Comparison of ENCODE assay signal across 12 cellular contexts in the genomic region with DNA sequence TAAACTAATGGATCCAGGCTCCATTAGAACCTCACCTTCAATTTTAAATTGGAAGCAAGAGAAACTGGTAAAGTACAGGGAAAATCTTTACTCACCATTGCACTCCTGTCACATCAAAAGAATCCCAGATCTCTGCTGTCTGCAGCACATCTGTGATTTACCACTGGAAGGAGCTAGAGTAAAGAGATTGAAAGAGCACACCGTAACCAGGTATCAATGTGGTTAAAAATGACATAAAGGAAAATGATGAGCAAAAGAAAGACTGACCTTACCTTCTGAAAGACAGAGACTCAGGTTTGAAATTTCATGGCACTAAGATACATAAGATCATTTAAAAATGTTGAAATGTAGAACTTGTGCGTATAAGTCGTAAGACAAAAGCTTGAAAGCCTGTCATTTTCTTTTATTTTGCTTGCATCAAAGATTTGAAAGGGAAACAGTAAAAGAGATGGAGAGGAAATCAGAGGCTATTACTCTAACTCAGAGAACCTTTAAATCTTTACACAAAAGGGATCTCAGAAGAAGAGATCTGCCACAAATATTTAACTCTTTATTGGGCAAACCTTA.
DNase-seq lines count a peak whose midpoint lies in the region; ATAC-seq and TF ChIP-seq lines count a peak whose summit lies in the region.
"Had no signal": no experiment of that assay in that cellular context is flagged by ENCODE, and none has a peak within 500 bp of the region (broad histone marks: within the 10 kb centered on the region; RNA-seq: fewer than 3 reads in every experiment).

No MANE protein-coding gene starts in this region.

- no peaks in the 10 kb centered on the region for H3K4me1 Mint-ChIP-seq in T-cell

- H3K4me3 ChIP-seq in HFF-Myc (replicated peaks; ENCODE audit: low read depth, low read length) = no peak overlapping the region
- H3K4me3 ChIP-seq in adipocyte (ENCODE audit: low read length) = no peak overlapping the region
- no peak overlapping the region for H3K4me3 ChIP-seq in kidney epithelial cell (ENCODE audit: low read depth, low read length)
- H3K4me3 ChIP-seq: HAP-1 had no signal

- H3K4me3 Mint-ChIP-seq in T-cell = no peak overlapping the region
- H3K4me3 Mint-ChIP-seq: activated T-cell treated with anti-CD3 and anti-CD28 coated beads, Interleukin-2, amount 50 U/mL, for 4 hours had no signal

- H3K27me3 ChIP-seq in adipocyte (replicated peaks; ENCODE audit: control insufficient read depth, insufficient read depth, low read length) (no peaks in the 10 kb centered on the region), kidney epithelial cell (ENCODE audit: control insufficient read depth, insufficient read depth, low read length) (no peaks in the 10 kb centered on the region)

- POLR2A ChIA-PET in T-cell (lab: Charles Lee) = no interaction called here

- H3K27ac Mint-ChIP-seq in T-cell = no peak overlapping the region

- CTCF ChIA-PET in T-cell (lab: Charles Lee) = no interaction called here

- H3K9me3 Mint-ChIP-seq in T-cell = peaks cover 0 to 23% (median 7%) of the 10 kb centered on the region in 3 donors

- TF ChIP-seq CTCF in HFF-Myc (IDR thresholded peaks at IDR 0.05; ENCODE audit: low read depth, low read length, missing control alignments) (peak; percentile 17), kidney epithelial cell (IDR thresholded peaks at IDR 0.05; ENCODE audit: insufficient read depth, low read length, poor library complexity, severe bottlenecking) (peak; percentile 42)

- peaks cover 0 to 2% of the 10 kb centered on the region in 2 donors for H3K27me3 Mint-ChIP-seq in T-cell

- ATAC-seq in T-cell (replicated peaks in 1 of 4) (no peak), GM18858 (IDR thresholded peaks at IDR 0.05; ENCODE audit: unreplicated experiment) (no peak)
- ATAC-seq: activated T-cell treated with anti-CD3 and anti-CD28 coated beads, Interleukin-2, amount 50 U/mL, for 4 hours had no signal

- DNase-seq in AG08395 (ENCODE audit: low spot score) (peak; percentile 14), HFF-Myc (ENCODE audit: extremely low read depth, low read depth) (no peak), adipocyte (ENCODE audit: low read depth) (peak; percentile 34), kidney epithelial cell (ENCODE audit: low read depth) (no peak), T-cell (no peak), HCEC 1CT (no peak), HuH-7 (ENCODE audit: low spot score) (no peak)
- DNase-seq: activated T-cell treated with anti-CD3 and anti-CD28 coated beads, Interleukin-2, amount 50 U/mL, for 4 hours; NCI-H1930; T-helper 1 cell had no signal

- H3K36me3 ChIP-seq in adipocyte (ENCODE audit: control insufficient read depth, insufficient read depth, low read length, severe bottlenecking) (no peaks in the 10 kb centered on the region), kidney epithelial cell (ENCODE audit: control insufficient read depth, insufficient read depth, low read length) (no peaks in the 10 kb centered on the region)
- H3K36me3 ChIP-seq: HAP-1 had no signal

- no peak overlapping the region for H3K9ac ChIP-seq in adipocyte (ENCODE audit: low read length)

- H3K9me3 ChIP-seq in adipocyte (ENCODE audit: control insufficient read depth, low read length) = no peaks in the 10 kb centered on the region
- H3K9me3 ChIP-seq: HAP-1 had no signal

- no peaks in the 10 kb centered on the region for H3K4me1 ChIP-seq in adipocyte (ENCODE audit: control insufficient read depth, insufficient read depth, low read length)
- H3K4me1 ChIP-seq: HAP-1 had no signal

- H3K36me3 Mint-ChIP-seq in T-cell = no peaks in the 10 kb centered on the region

Comparison
In these comparisons a context has a peak if more than half of its experiments do, and no peak if none do; other contexts are left out.
1. DNase-seq: peak in AG08395 (single experiment) and adipocyte (single experiment); none in HFF-Myc (single experiment), kidney epithelial cell (single experiment), T-cell (0 of 34), HCEC 1CT (single experiment) and HuH-7 (single experiment).